ENCODE assay signal across 1 cellular context in the genomic region with DNA sequence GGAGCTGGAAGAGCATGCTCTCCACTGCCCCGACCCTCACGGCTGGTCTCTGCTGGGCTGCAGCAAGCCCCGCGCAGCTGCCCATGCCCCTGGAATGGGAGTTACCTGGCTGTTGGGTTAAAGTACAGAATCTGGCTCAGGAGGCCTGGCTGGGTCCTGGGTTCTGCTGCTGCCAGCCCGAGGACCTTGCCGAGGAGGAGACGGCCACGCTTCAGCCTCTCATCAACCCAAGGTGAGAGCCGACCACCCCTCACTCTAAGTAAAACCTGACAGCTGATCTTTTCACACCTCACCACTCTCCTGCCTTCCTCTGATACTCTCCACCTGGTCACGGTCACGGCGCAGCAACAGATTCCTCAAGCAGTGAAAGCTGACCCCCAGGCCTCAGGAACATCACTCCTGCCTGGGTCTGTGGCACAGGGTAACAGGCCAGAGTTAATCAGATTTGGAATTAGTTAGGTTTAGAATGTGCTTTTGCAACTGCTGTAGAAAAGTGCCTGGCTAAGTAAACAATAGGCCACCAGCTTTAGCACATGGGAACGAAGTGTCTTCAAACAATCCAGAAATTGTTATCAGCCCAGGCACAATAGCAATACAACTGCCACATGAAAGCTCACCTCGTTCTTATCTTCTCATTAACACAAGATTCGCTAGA.
TF ChIP-seq lines count a peak whose summit lies in the region.

No MANE protein-coding gene starts in this region.

TF ChIP-seq in IMR-90, 13 proteins besides CTCF, POLR2A, EP300 and RAD21:
- TF ChIP-seq FOS (IDR thresholded peaks at IDR 0.05; ENCODE audit: low read depth, low read length), result no peak
- TF ChIP-seq, protein P1, sequence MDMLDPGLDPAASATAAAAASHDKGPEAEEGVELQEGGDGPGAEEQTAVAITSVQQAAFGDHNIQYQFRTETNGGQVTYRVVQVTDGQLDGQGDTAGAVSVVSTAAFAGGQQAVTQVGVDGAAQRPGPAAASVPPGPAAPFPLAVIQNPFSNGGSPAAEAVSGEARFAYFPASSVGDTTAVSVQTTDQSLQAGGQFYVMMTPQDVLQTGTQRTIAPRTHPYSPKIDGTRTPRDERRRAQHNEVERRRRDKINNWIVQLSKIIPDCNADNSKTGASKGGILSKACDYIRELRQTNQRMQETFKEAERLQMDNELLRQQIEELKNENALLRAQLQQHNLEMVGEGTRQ (IDR thresholded peaks at IDR 0.05; ENCODE audit: low read depth, low read length), result no peak
- no peak for TF ChIP-seq BHLHE40 (IDR thresholded peaks at IDR 0.05; ENCODE audit: low read depth, low read length)
- TF ChIP-seq, protein P2, sequence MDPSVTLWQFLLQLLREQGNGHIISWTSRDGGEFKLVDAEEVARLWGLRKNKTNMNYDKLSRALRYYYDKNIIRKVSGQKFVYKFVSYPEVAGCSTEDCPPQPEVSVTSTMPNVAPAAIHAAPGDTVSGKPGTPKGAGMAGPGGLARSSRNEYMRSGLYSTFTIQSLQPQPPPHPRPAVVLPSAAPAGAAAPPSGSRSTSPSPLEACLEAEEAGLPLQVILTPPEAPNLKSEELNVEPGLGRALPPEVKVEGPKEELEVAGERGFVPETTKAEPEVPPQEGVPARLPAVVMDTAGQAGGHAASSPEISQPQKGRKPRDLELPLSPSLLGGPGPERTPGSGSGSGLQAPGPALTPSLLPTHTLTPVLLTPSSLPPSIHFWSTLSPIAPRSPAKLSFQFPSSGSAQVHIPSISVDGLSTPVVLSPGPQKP (IDR thresholded peaks at IDR 0.05; ENCODE audit: borderline replicate concordance, low read depth, low read length), result no peak
- TF ChIP-seq NFE2L2 (IDR thresholded peaks at IDR 0.05; ENCODE audit: low read depth, low read length), result no peak
- TF ChIP-seq RCOR1 (IDR thresholded peaks at IDR 0.05; ENCODE audit: insufficient replicate concordance, low read length), result no peak
- no peak for TF ChIP-seq CEBPB (IDR thresholded peaks at IDR 0.05; ENCODE audit: low read depth, low read length)
- TF ChIP-seq SMC3 (IDR thresholded peaks at IDR 0.05; ENCODE audit: low read depth, low read length), result no peak
- no peak for TF ChIP-seq MAFK (IDR thresholded peaks at IDR 0.05; ENCODE audit: low read depth, low read length)
- TF ChIP-seq MXI1 (IDR thresholded peaks at IDR 0.05; ENCODE audit: borderline replicate concordance, low read depth, low read length), result no peak
